Comparison of ENCODE assay signal across 16 cellular contexts in genomic region chr12:54329756-54330155, GRCh38. TPM values are rescaled to one million over a fixed set of nuclear protein-coding genes. Genes with fewer than 3 reads are reported as not detected.
A peak's percentile ranks its signal among the peaks of the same experiment; 100 is the strongest.
DNase-seq lines count a peak whose midpoint lies in the region; ATAC-seq, FAIRE-seq and TF ChIP-seq lines count a peak whose summit lies in the region.
"Had no signal": no experiment of that assay in that cellular context is flagged by ENCODE, and none has a peak within 500 bp of the region (broad histone marks: within the 10 kb centered on the region; RNA-seq: fewer than 3 reads in every experiment).

No MANE protein-coding gene starts in this region.

- peaks cover 3% of the 10 kb centered on the region for H3K36me3 Mint-ChIP-seq in T-helper 17 cell (ENCODE audit: low read depth)

- FAIRE-seq in A549 (lab: Jason Lieb, UNC) (no peak), D721Med (lab: Jason Lieb, UNC) (no peak)

- peaks cover 49% of the 10 kb centered on the region for H3K4me1 ChIP-seq in A549
- peaks cover 0 to 42% (median 12%) of the 10 kb centered on the region in 4 donors for H3K4me1 ChIP-seq in right lobe of liver
- H3K4me1 ChIP-seq: prostate gland had no signal

- 84% methylated on average over 5 of the region's 5 CpGs for WGBS in A549 (ENCODE audit: missing lambda C conversion rate)
- WGBS in right lobe of liver (ENCODE audit: insufficient coverage, low coverage, low lambda C conversion rate, missing lambda C conversion rate) = 84% methylated on average over 5 of the region's 5 CpGs

- intact Hi-C loops in right lobe of liver (cut with DNase I) = no loop called here

- H3K27ac ChIP-seq in A549 (0 out of 6 replicates have a peak overlapping the region, but pooled peaks of 1 of the 2 experiments have one; percentile 22), right lobe of liver (peak overlapping the region in 2 of 3 donors; percentile 22 to 34)
- H3K27ac ChIP-seq: heart left ventricle, prostate gland had no signal

- no peak for TF ChIP-seq POLR2A in A549 (IDR thresholded peaks at IDR 0.05; ENCODE audit: low read length)
- TF ChIP-seq POLR2A in right lobe of liver (IDR thresholded peaks at IDR 0.05) = no peak

- H3K4me1 Mint-ChIP-seq in T-helper 17 cell = peaks cover 33% of the 10 kb centered on the region

- no peak overlapping the region for H3K4me3 Mint-ChIP-seq in T-helper 17 cell

- H3K27me3 Mint-ChIP-seq in T-helper 17 cell = no peaks in the 10 kb centered on the region

- no peaks in the 10 kb centered on the region for H3K9me3 ChIP-seq in A549
- H3K9me3 ChIP-seq in T-helper 17 cell (ENCODE audit: control insufficient read depth, low read length, poor library complexity, severe bottlenecking) = no peaks in the 10 kb centered on the region
- H3K9me3 ChIP-seq in right lobe of liver = no peaks in the 10 kb centered on the region
- H3K9me3 ChIP-seq: heart left ventricle, lower lobe of right lung, prostate gland had no signal

- H3K36me3 ChIP-seq in right lobe of liver = no peaks in the 10 kb centered on the region
- H3K36me3 ChIP-seq: prostate gland had no signal

- no peak for TF ChIP-seq CTCF in A549 (IDR thresholded peaks at IDR 0.05)
- TF ChIP-seq CTCF in right lobe of liver (IDR thresholded peaks at IDR 0.05) = no peak
- TF ChIP-seq CTCF in D721Med (IDR thresholded peaks at IDR 0.05; ENCODE audit: insufficient read depth, missing control alignments) = no peak

- no peaks in the 10 kb centered on the region for H3K27me3 ChIP-seq in right lobe of liver
- H3K27me3 ChIP-seq: heart left ventricle had no signal

- H3K4me3 ChIP-seq in A549 (no peak overlapping the region), right lobe of liver (no peak overlapping the region)
- H3K4me3 ChIP-seq: heart left ventricle, lower lobe of right lung, prostate gland had no signal

- POLR2A ChIA-PET in A549 (lab: Yijun Ruan, JAX) = no interaction called here

- peak overlapping the region; percentile 82 for H3K27ac Mint-ChIP-seq in T-helper 17 cell

- CTCF ChIA-PET in A549 (lab: Yijun Ruan, JAX) = interaction anchor here (0.9 to 10.2 kb wide), 10 partner anchors 5 to 109 kb away, joined by 3 to 100 read pairs (median 4); no protein-coding TSS in a partner anchor

- DNase-seq in A549 (ENCODE audit: low read depth in 1 of 2, low spot score in 1 of 2) (no peak), ELR (ENCODE audit: low read depth) (peak; percentile 44), T-helper 17 cell (no peak), right lobe of liver (no peak), DMS 273 (lab: John Stamatoyannopoulos, UW; ENCODE audit: unreplicated experiment) (no peak), D721Med (ENCODE audit: insufficient read length, low spot score) (no peak), RPMI8226 (no peak)
- DNase-seq: AML-193; aorta; heart left ventricle; lower lobe of right lung; NCI-H226; stimulated activated CD4-positive, alpha-beta T cell treated with anti-CD3 and anti-CD28 coated beads, Interleukin-4, amount 100 ng/mL, for 24 hours; stimulated activated naive CD4-positive, alpha-beta T cell treated with Interleukin-2 at 50 U/mL for 16 hours had no signal

- no peak for ATAC-seq in A549
- ATAC-seq in T-helper 17 cell = no peak
- ATAC-seq in right lobe of liver = no peak
- no peak for ATAC-seq in HG03045 (IDR thresholded peaks at IDR 0.05; ENCODE audit: unreplicated experiment)
- ATAC-seq: heart left ventricle, lower lobe of right lung had no signal

- TF ChIP-seq EP300 in A549 (IDR thresholded peaks at IDR 0.05) = no peak

- H3K4me2 ChIP-seq in A549 = peak overlapping the region; percentile 19; the same call in 1 of the 3 replicates

- no peak for TF ChIP-seq RAD21 in A549 (conservative IDR thresholded peaks at IDR 0.05 in 1 of 2, IDR thresholded peaks at IDR 0.05 in 1 of 2)

TF ChIP-seq in A549, 52 proteins besides CTCF, POLR2A, EP300 and RAD21:
- TF ChIP-seq ZC3H11A (IDR thresholded peaks at IDR 0.05) (no peak), RARB (CRISPR knock-in tag; IDR thresholded peaks at IDR 0.05) (no peak), NFE2L2 (conservative IDR thresholded peaks at IDR 0.05; ENCODE audit: low read length) (no peak)

RNA-seq across cellular contexts. Expression of gene COPZ1, which starts 4.8 kb away (rescaled TPM):
- polyA plus RNA-seq in A549 (2011; rRNA removed) (590 and 613 TPM in 2 replicates), A549 (2017; fragmentation: RNase III; extraction: RNeasy Plus Mini Kit Qiagen cat#74134 plus additional on column Dnase treatment) (300 to 339 TPM (median 304 TPM) in 3 replicates)
- polyA plus RNA-seq in A549 (2012; cell fraction: cytosol; rRNA removed) = 171 and 206 TPM in 2 replicates
- polyA plus RNA-seq in A549 (2012; cell fraction: nucleus; rRNA removed) = 62.3 and 114 TPM in 2 replicates
- 178 and 220 TPM in 2 replicates for polyA minus RNA-seq in A549 (2011; rRNA and poly(A)+ RNA removed)
- total RNA-seq in T-helper 17 cell (10 to 100 TPM; 58.6 to 63.3 TPM), right lobe of liver (10 to 100 TPM; 67.3 to 89.2 (median 74.9) TPM)

RNA-seq across cellular contexts. Expression of gene NFE2, which starts 28.9 kb away (rescaled TPM):
- polyA plus RNA-seq in A549 (2011; rRNA removed) = 0.52 and 0.90 TPM in 2 replicates
- polyA plus RNA-seq in A549 (2012; cell fraction: cytosol; rRNA removed) = 0.21 and 0.29 TPM in 2 replicates
- 0.32 and 0.34 TPM in 2 replicates for polyA plus RNA-seq in A549 (2012; cell fraction: nucleus; rRNA removed)
- 0.21 to 0.55 TPM (median 0.30 TPM) in 3 replicates for polyA plus RNA-seq in A549 (2017; fragmentation: RNase III; extraction: RNeasy Plus Mini Kit Qiagen cat#74134 plus additional on column Dnase treatment)
- polyA minus RNA-seq in A549 (2011; rRNA and poly(A)+ RNA removed) = 0.39 and 1.6 TPM in 2 replicates
- 10 to 100 TPM in 1 of 2 donors, 1 to 10 TPM in 1; 2.5 to 26.4 TPM for total RNA-seq in T-helper 17 cell
- total RNA-seq in right lobe of liver = 1 to 10 TPM in 3 of 6 experiments, under 1 TPM in 3; 0.46 to 2.8 (median 0.99) TPM

RNA-seq across cellular contexts. Expression of gene GPR84, which starts 34.5 kb away (rescaled TPM):
- polyA plus RNA-seq in A549 (2011; rRNA removed) (not detected in 2 replicates), A549 (2017; fragmentation: RNase III; extraction: RNeasy Plus Mini Kit Qiagen cat#74134 plus additional on column Dnase treatment) (0.04 TPM in 1 of 3 replicates, not detected in the others)
- 0.04 TPM in 1 of 2 replicates, not detected in the other for polyA plus RNA-seq in A549 (2012; cell fraction: cytosol; rRNA removed)
- 0.15 and 0.18 TPM in 2 replicates for polyA plus RNA-seq in A549 (2012; cell fraction: nucleus; rRNA removed)
- not detected in 2 replicates for polyA minus RNA-seq in A549 (2011; rRNA and poly(A)+ RNA removed)
- total RNA-seq in T-helper 17 cell (under 1 TPM; 0.57 to 0.99 TPM), right lobe of liver (under 1 TPM in 1 of 6 experiments, not detected in 5; 0.35 TPM)

RNA-seq across cellular contexts. Expression of gene HNRNPA1, which starts 49.2 kb away (rescaled TPM):
- polyA plus RNA-seq in A549 (2011; rRNA removed) (622 and 880 TPM in 2 replicates), A549 (2017; fragmentation: RNase III; extraction: RNeasy Plus Mini Kit Qiagen cat#74134 plus additional on column Dnase treatment) (1,469 to 1,640 TPM (median 1,479 TPM) in 3 replicates)
- 676 and 739 TPM in 2 replicates for polyA plus RNA-seq in A549 (2012; cell fraction: cytosol; rRNA removed)
- 280 and 503 TPM in 2 replicates for polyA plus RNA-seq in A549 (2012; cell fraction: nucleus; rRNA removed)
- polyA minus RNA-seq in A549 (2011; rRNA and poly(A)+ RNA removed) = 458 and 595 TPM in 2 replicates
- total RNA-seq in T-helper 17 cell (1,000 to 10,000 TPM; 1,531 to 1,582 TPM), right lobe of liver (100 to 1,000 TPM in 5 of 6 experiments, 10 to 100 TPM in 1; 87.3 to 211 (median 161) TPM)

RNA-seq across cellular contexts. Expression of gene CBX5, which starts 49.8 kb away (rescaled TPM):
- 115 and 129 TPM in 2 replicates for polyA plus RNA-seq in A549 (2011; rRNA removed)
- 16.4 and 19.6 TPM in 2 replicates for polyA plus RNA-seq in A549 (2012; cell fraction: cytosol; rRNA removed)
- polyA plus RNA-seq in A549 (2012; cell fraction: nucleus; rRNA removed) = 7.9 and 14.3 TPM in 2 replicates
- polyA plus RNA-seq in A549 (2017; fragmentation: RNase III; extraction: RNeasy Plus Mini Kit Qiagen cat#74134 plus additional on column Dnase treatment) = 38.8 to 39.5 TPM (median 39.5 TPM) in 3 replicates
- 125 and 142 TPM in 2 replicates for polyA minus RNA-seq in A549 (2011; rRNA and poly(A)+ RNA removed)
- 10 to 100 TPM; 31.1 to 34.9 TPM for total RNA-seq in T-helper 17 cell
- total RNA-seq in right lobe of liver = 10 to 100 TPM; 14.4 to 23.7 (median 20.1) TPM
